20 cellular contexts compared by ENCODE assay signal in the genomic region with DNA sequence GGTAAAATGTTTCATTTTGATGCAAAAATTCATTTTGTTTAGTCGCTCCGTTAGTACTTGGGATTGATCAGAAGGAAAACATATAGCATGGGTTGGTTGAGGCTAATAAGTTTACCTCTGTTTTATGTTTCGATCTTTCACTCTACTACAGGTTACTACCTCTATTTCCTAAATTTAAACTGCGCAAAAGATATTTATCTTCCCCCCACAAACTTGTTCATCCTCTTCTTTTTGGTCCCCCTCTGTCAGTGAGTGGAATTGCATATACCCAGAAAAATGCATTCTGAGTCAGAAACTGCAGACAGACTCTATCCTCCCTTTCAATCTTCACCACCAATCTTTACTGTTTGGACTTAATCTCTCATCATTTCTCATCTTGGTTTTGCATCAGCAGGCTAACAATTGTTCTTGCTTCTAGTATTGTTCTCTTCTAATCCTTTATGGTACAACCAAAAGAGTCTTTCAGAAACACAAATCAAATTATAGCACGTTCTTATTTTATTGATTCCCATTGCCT.
A peak's percentile ranks its signal among the peaks of the same experiment; 100 is the strongest.
DNase-seq lines count a peak whose midpoint lies in the region; ATAC-seq, FAIRE-seq and TF ChIP-seq lines count a peak whose summit lies in the region.
"Had no signal": no experiment of that assay in that cellular context is flagged by ENCODE, and none has a peak within 500 bp of the region (broad histone marks: within the 10 kb centered on the region; RNA-seq: fewer than 3 reads in every experiment).

No MANE protein-coding gene starts in this region.

- POLR2A ChIA-PET in endothelial cell of umbilical vein (lab: Charles Lee): no interaction called here

- DNase-seq in EL: peak; percentile 47
- DNase-seq in RPMI7951 (ENCODE audit: low read depth): peak; percentile 14
- DNase-seq in endothelial cell of umbilical vein (ENCODE audit: low read depth, low spot score): no peak
- no peak for DNase-seq in mesothelial cell of epicardium (ENCODE audit: low spot score in 2 of 2, unreplicated experiment in 2 of 2)
- no peak for DNase-seq in RKO (ENCODE audit: low spot score)
- DNase-seq in left ventricle myocardium superior: no peak
- no peak for DNase-seq in uterus
- DNase-seq: activated CD4-positive, CD25-positive, alpha-beta regulatory T cell; activated gamma-delta T cell; DMS 273 treated with DMSO at 0.1 percent for 48 hours; dorsolateral prefrontal cortex; NCI-H510A treated with DMSO at 0.1 percent for 48 hours; Peyer's patch; stimulated activated naive CD4-positive, alpha-beta T cell; T-helper 1 cell had no signal

- no peak overlapping the region for H3K4me3 ChIP-seq in endothelial cell of umbilical vein (replicated peaks in 1 of 3; ENCODE audit: insufficient read depth in 1 of 3, low read depth in 1 of 3, low read length in 3 of 3)
- H3K4me3 ChIP-seq in uterus: no peak overlapping the region
- H3K4me3 ChIP-seq: dorsolateral prefrontal cortex, Peyer's patch had no signal

- H3K4me1 ChIP-seq in endothelial cell of umbilical vein (ENCODE audit: control insufficient read depth, extremely low read depth, insufficient read depth, low read length) (peaks cover 5% of the 10 kb centered on the region), uterus (no peaks in the 10 kb centered on the region)
- H3K4me1 ChIP-seq: parathyroid adenoma, Peyer's patch had no signal

- H3K27me3 ChIP-seq in endothelial cell of umbilical vein (ENCODE audit: control insufficient read depth in 2 of 2, insufficient read depth in 2 of 2, low read length in 2 of 2) (no peaks in the 10 kb centered on the region), uterus (no peaks in the 10 kb centered on the region)
- H3K27me3 ChIP-seq: dorsolateral prefrontal cortex, Peyer's patch had no signal

- H3K4me1 Mint-ChIP-seq in mesothelial cell of epicardium: no peaks in the 10 kb centered on the region
- H3K4me1 Mint-ChIP-seq: B cell had no signal

- no peak for TF ChIP-seq CTCF in endothelial cell of umbilical vein (IDR thresholded peaks at IDR 0.05; ENCODE audit: extremely low read depth in 1 of 2, insufficient read depth in 1 of 2, low read depth in 1 of 2, low read length in 2 of 2)
- TF ChIP-seq CTCF in mesothelial cell of epicardium (IDR thresholded peaks at IDR 0.05; ENCODE audit: unreplicated experiment): peak; percentile 26
- no peak for TF ChIP-seq CTCF in uterus (IDR thresholded peaks at IDR 0.05)

- no peak for ATAC-seq in left ventricle myocardium superior
- ATAC-seq in HG03565 (IDR thresholded peaks at IDR 0.05; ENCODE audit: unreplicated experiment): no peak

- H3K4me2 ChIP-seq in endothelial cell of umbilical vein (ENCODE audit: insufficient read depth, low read length): no peak overlapping the region
- H3K4me2 ChIP-seq: KMS-11 had no signal

- H3K9me3 Mint-ChIP-seq in mesothelial cell of epicardium: peaks cover 15% of the 10 kb centered on the region

- H3K36me3 Mint-ChIP-seq in mesothelial cell of epicardium: peaks cover 5% of the 10 kb centered on the region

- intact Hi-C loops in endothelial cell of umbilical vein (cut with micrococcal nuclease) (no loop called here), left ventricle myocardium superior (cut with micrococcal nuclease) (no loop called here), uterus (cut with DNase I; ENCODE audit: low total_unique reads) (no loop called here)

- H3K27ac ChIP-seq in endothelial cell of umbilical vein (ENCODE audit: insufficient read depth, low read depth, low read length): no peak overlapping the region
- no peak overlapping the region for H3K27ac ChIP-seq in uterus
- H3K27ac ChIP-seq: dorsolateral prefrontal cortex, HL-60, KMS-11, parathyroid adenoma, Peyer's patch had no signal

- TF ChIP-seq POLR2A in endothelial cell of umbilical vein (IDR thresholded peaks at IDR 0.05; ENCODE audit: low read depth, low read length): no peak
- TF ChIP-seq POLR2A in uterus (IDR thresholded peaks at IDR 0.05): no peak

- no TSS peak for BruUV-seq in endothelial cell of umbilical vein (replicated peaks; lab: Mats Ljungman, UMichigan)

- peak; percentile 37 for FAIRE-seq in endothelial cell of umbilical vein (lab: Jason Lieb, UNC)

- H2AFZ ChIP-seq in endothelial cell of umbilical vein (ENCODE audit: low read depth, low read length): no peak overlapping the region
- H2AFZ ChIP-seq: parathyroid adenoma had no signal

- H3K9me3 ChIP-seq in endothelial cell of umbilical vein (replicated peaks; ENCODE audit: control insufficient read depth, insufficient read depth, low read length) (no peaks in the 10 kb centered on the region), uterus (no peaks in the 10 kb centered on the region)
- H3K9me3 ChIP-seq: Peyer's patch had no signal

- dilution Hi-C loops in endothelial cell of umbilical vein (cut with MboI; ENCODE audit: extremely low pct_ligation_motif_present, low sequenced_read_pairs): no loop called here

- no peak overlapping the region for H3K9ac ChIP-seq in endothelial cell of umbilical vein (replicated peaks; ENCODE audit: extremely low read depth, insufficient read depth, low read length)
- H3K9ac ChIP-seq: KMS-11, parathyroid adenoma had no signal

- no peaks in the 10 kb centered on the region for H3K27me3 Mint-ChIP-seq in mesothelial cell of epicardium (ENCODE audit: low read depth)
- H3K27me3 Mint-ChIP-seq: B cell had no signal

- no peaks in the 10 kb centered on the region for H3K9me1 ChIP-seq in endothelial cell of umbilical vein (replicated peaks; ENCODE audit: control insufficient read depth, extremely low read depth, insufficient read depth, low read length)

- H4K20me1 ChIP-seq in endothelial cell of umbilical vein (replicated peaks; ENCODE audit: control insufficient read depth, extremely low read depth, insufficient read depth, low read length): no peaks in the 10 kb centered on the region

- H3K4me3 Mint-ChIP-seq in mesothelial cell of epicardium: no peak overlapping the region
- H3K4me3 Mint-ChIP-seq: B cell had no signal

- H3K27ac Mint-ChIP-seq in mesothelial cell of epicardium: no peak overlapping the region
- H3K27ac Mint-ChIP-seq: B cell had no signal

- H3K36me3 ChIP-seq in endothelial cell of umbilical vein (ENCODE audit: control insufficient read depth in 2 of 2, extremely low read depth in 1 of 2, insufficient read depth in 2 of 2, low read length in 2 of 2) (no peaks in the 10 kb centered on the region), uterus (no peaks in the 10 kb centered on the region)
- H3K36me3 ChIP-seq: Peyer's patch had no signal

- CTCF ChIA-PET in endothelial cell of umbilical vein (lab: Charles Lee): interaction anchor here (0.9 to 1.2 kb wide), 2 partner anchors 11 to 29 kb away, joined by 3 read pairs; no protein-coding TSS in a partner anchor

- H3K79me2 ChIP-seq in endothelial cell of umbilical vein (ENCODE audit: control insufficient read depth, insufficient read depth, low read length): no peaks in the 10 kb centered on the region
- H3K79me2 ChIP-seq: parathyroid adenoma had no signal

TF ChIP-seq in endothelial cell of umbilical vein, 7 proteins besides CTCF, POLR2A, EP300 and RAD21:
- TF ChIP-seq JUN (IDR thresholded peaks at IDR 0.05; ENCODE audit: borderline replicate concordance, insufficient read depth, insufficient read length, low read depth) (no peak), POLR2AphosphoS5 (IDR thresholded peaks at IDR 0.05; ENCODE audit: insufficient read depth, low read depth, low read length) (no peak), FOS (IDR thresholded peaks at IDR 0.05; ENCODE audit: borderline replicate concordance, insufficient read depth, low read length) (no peak), MYC (IDR thresholded peaks at IDR 0.05; ENCODE audit: low read depth, low read length) (no peak), EZH2 (IDR thresholded peaks at IDR 0.05; ENCODE audit: borderline replicate concordance, low read depth, low read length, severe bottlenecking) (no peak), GATA2 (IDR thresholded peaks at IDR 0.05; ENCODE audit: insufficient read depth, insufficient read length, low read depth, low read length) (no peak)
- TF ChIP-seq, protein P1, sequence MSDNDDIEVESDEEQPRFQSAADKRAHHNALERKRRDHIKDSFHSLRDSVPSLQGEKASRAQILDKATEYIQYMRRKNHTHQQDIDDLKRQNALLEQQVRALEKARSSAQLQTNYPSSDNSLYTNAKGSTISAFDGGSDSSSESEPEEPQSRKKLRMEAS (IDR thresholded peaks at IDR 0.05; ENCODE audit: insufficient read depth, insufficient read length): no peak
TF ChIP-seq in endothelial cell of umbilical vein: peak in this region for 0.

Comparison
In these comparisons a context has a peak if more than half of its experiments do, and no peak if none do; other contexts are left out.
1. DNase-seq: peak in EL (single experiment) and RPMI7951 (single experiment); none in endothelial cell of umbilical vein (single experiment), mesothelial cell of epicardium (0 of 2), RKO (single experiment), left ventricle myocardium superior (single experiment) and uterus (0 of 2).